ENCODE assay signal across 16 cellular contexts in genomic region chr19:4267901-4268815, GRCh38. TPM values are rescaled to one million over a fixed set of nuclear protein-coding genes. Genes with fewer than 3 reads are reported as not detected.
A peak's percentile ranks its signal among the peaks of the same experiment; 100 is the strongest.
DNase-seq lines count a peak whose midpoint lies in the region; ATAC-seq and TF ChIP-seq lines count a peak whose summit lies in the region.
"Had no signal": no experiment of that assay in that cellular context is flagged by ENCODE, and none has a peak within 500 bp of the region (broad histone marks: within the 10 kb centered on the region; RNA-seq: fewer than 3 reads in every experiment).

No MANE protein-coding gene starts in this region.

- no peak overlapping the region for H3K4me3 ChIP-seq in HCT116 (replicated peaks in 1 of 2; ENCODE audit: low read depth in 1 of 2, low read length in 2 of 2)
- H3K4me3 ChIP-seq in mucosa of rectum (ENCODE audit: low read length in 2 of 2): no peak overlapping the region
- H3K4me3 ChIP-seq: sigmoid colon, thoracic aorta had no signal

- peaks cover 87% of the 10 kb centered on the region for H3K36me3 Mint-ChIP-seq in dendritic cell treated with granulocyte-macrophage colony-stimulating factor and Interleukin-4, amounts not matched to agents 40 ng/mL and 50 ng/mL, for 4 days (ENCODE audit: low read depth)
- H3K36me3 Mint-ChIP-seq in activated CD4-positive, alpha-beta T cell treated with anti-CD3 and anti-CD28 coated beads for 36 hours (ENCODE audit: low read depth): peaks cover 46% of the 10 kb centered on the region

- BruUV-seq in HCT116 (replicated peaks; lab: Mats Ljungman, UMichigan): no TSS peak

- H3K4me2 ChIP-seq in HCT116 (ENCODE audit: low read length): no peak overlapping the region

- RAD21 ChIA-PET in HCT116 (lab: Charles Lee; ENCODE audit: low non-redundant PET in 1 of 2, low total read pairs in 2 of 2, uncharacterized antibody in 2 of 2, unreplicated experiment in 2 of 2): interaction anchor here (2.0 to 2.2 kb wide), 2 partner anchors 84 kb away, joined by 15 to 17 read pairs; no protein-coding TSS in a partner anchor

- POLR2A ChIA-PET in HCT116 (lab: Charles Lee): no interaction called here
- POLR2A ChIA-PET in activated CD4-positive, alpha-beta T cell treated with anti-CD3 and anti-CD28 coated beads for 36 hours (lab: Charles Lee): interaction anchor here (0.7 to 1.2 kb wide), 3 partner anchors 30 to 102 kb away, joined by 3 read pairs; partner anchors contain the start of gene STAP2

- intact Hi-C loops in HCT116 (cut with micrococcal nuclease): loop anchor here (1.0 to 10.0 kb wide), 3 partner anchors 84 to 257 kb away; partner anchors contain the start of gene SH3GL1
- intact Hi-C loops in dendritic cell treated with granulocyte-macrophage colony-stimulating factor and Interleukin-4, amounts not matched to agents 40 ng/mL and 50 ng/mL, for 4 days (cut with micrococcal nuclease): loop anchor here (1.0 kb wide), 1 partner anchor 84 kb away; no protein-coding TSS in a partner anchor
- intact Hi-C loops in activated CD4-positive, alpha-beta T cell treated with anti-CD3 and anti-CD28 coated beads for 36 hours (cut with DNase I, micrococcal nuclease): loop anchor here (1.0 to 5.0 kb wide), 5 partner anchors 34 to 257 kb away; partner anchors contain the start of genes FSD1 (in 1 of the 2), SH3GL1 (in 1 of the 2) and TMIGD2 (in 1 of the 2)

- H3K9ac ChIP-seq in HCT116 (ENCODE audit: low read length): no peak overlapping the region
- H3K9ac ChIP-seq in mucosa of rectum (ENCODE audit: low read depth in 1 of 2, low read length in 2 of 2): peak overlapping the region in 1 of 2 donors; percentile 32

- no peaks in the 10 kb centered on the region for H4K20me1 ChIP-seq in HCT116 (ENCODE audit: insufficient read depth)

- TF ChIP-seq POLR2A in HCT116 (IDR thresholded peaks at IDR 0.05; ENCODE audit: borderline replicate concordance, extremely low read depth, insufficient read depth, insufficient read length): no peak

- H3K4me1 Mint-ChIP-seq in dendritic cell treated with granulocyte-macrophage colony-stimulating factor and Interleukin-4, amounts not matched to agents 40 ng/mL and 50 ng/mL, for 4 days (ENCODE audit: low read depth): peaks cover 32% of the 10 kb centered on the region
- H3K4me1 Mint-ChIP-seq in activated CD4-positive, alpha-beta T cell treated with anti-CD3 and anti-CD28 coated beads for 36 hours: peaks cover 14% of the 10 kb centered on the region

- peak; percentile 1 for DNase-seq in AG08395 (ENCODE audit: low spot score)
- no peak for DNase-seq in HCT116 (ENCODE audit: low read depth, low spot score)
- no peak for DNase-seq in epidermal melanocyte (ENCODE audit: insufficient read length, low spot score)
- DNase-seq in NOMO-1 (lab: John Stamatoyannopoulos, UW; ENCODE audit: unreplicated experiment in 2 of 2): no peak
- no peak for DNase-seq in activated CD4-positive, alpha-beta T cell treated with anti-CD3 and anti-CD28 coated beads for 36 hours
- DNase-seq in putamen (ENCODE audit: low spot score): no peak
- DNase-seq: sigmoid colon had no signal

- H3K27me3 ChIP-seq in HCT116 (ENCODE audit: insufficient read depth, low read length): no peaks in the 10 kb centered on the region
- H3K27me3 ChIP-seq in mucosa of rectum (ENCODE audit: control insufficient read depth in 2 of 2, insufficient read depth in 2 of 2, low read length in 2 of 2): no peaks in the 10 kb centered on the region
- H3K27me3 ChIP-seq: sigmoid colon had no signal

- no peaks in the 10 kb centered on the region for H3K79me2 ChIP-seq in HCT116 (ENCODE audit: insufficient read depth, low read length)

- CTCF ChIA-PET in HCT116 (lab: Charles Lee): interaction anchor here (0.8 to 2.9 kb wide), 10 partner anchors 8 to 267 kb away, joined by 3 to 25 read pairs (median 7); partner anchors contain the start of genes CHAF1A, PLIN5 and YJU2
- CTCF ChIA-PET in activated CD4-positive, alpha-beta T cell treated with anti-CD3 and anti-CD28 coated beads for 36 hours (lab: Charles Lee): interaction anchor here (0.6 to 4.4 kb wide), 15 partner anchors 10 to 1041 kb away, joined by 3 to 52 read pairs (median 5); partner anchors contain the start of genes EBI3, MPND and TMIGD2

- no peaks in the 10 kb centered on the region for H3K9me2 ChIP-seq in HCT116 (ENCODE audit: insufficient read depth)

- no peak for TF ChIP-seq RAD21 in HCT116 (IDR thresholded peaks at IDR 0.05; ENCODE audit: low read depth)

- no peaks in the 10 kb centered on the region for H3K27me3 Mint-ChIP-seq in dendritic cell treated with granulocyte-macrophage colony-stimulating factor and Interleukin-4, amounts not matched to agents 40 ng/mL and 50 ng/mL, for 4 days
- H3K27me3 Mint-ChIP-seq in activated CD4-positive, alpha-beta T cell treated with anti-CD3 and anti-CD28 coated beads for 36 hours: no peaks in the 10 kb centered on the region
- H3K27me3 Mint-ChIP-seq: effector memory CD8-positive, alpha-beta T cell had no signal

- no peaks in the 10 kb centered on the region for H3K9me3 Mint-ChIP-seq in dendritic cell treated with granulocyte-macrophage colony-stimulating factor and Interleukin-4, amounts not matched to agents 40 ng/mL and 50 ng/mL, for 4 days
- no peaks in the 10 kb centered on the region for H3K9me3 Mint-ChIP-seq in activated CD4-positive, alpha-beta T cell treated with anti-CD3 and anti-CD28 coated beads for 36 hours (ENCODE audit: low read depth)
- H3K9me3 Mint-ChIP-seq: activated naive CD4-positive, alpha-beta T cell treated with anti-CD3 and anti-CD28 coated beads, Interleukin-2, amount 50 U/mL, for 72 hours; effector memory CD8-positive, alpha-beta T cell had no signal

- no peak overlapping the region for H2AFZ ChIP-seq in HCT116 (ENCODE audit: low read depth, low read length, poor library complexity, severe bottlenecking)

- peaks cover 2 to 14% of the 10 kb centered on the region in 2 experiments; a peak in 3 of 4 replicates for H3K36me3 ChIP-seq in HCT116 (ENCODE audit: control insufficient read depth in 1 of 2, insufficient read depth in 2 of 2, low read length in 2 of 2)
- H3K36me3 ChIP-seq in mucosa of rectum (ENCODE audit: control insufficient read depth in 2 of 2, insufficient read depth in 2 of 2, low read length in 2 of 2): peaks cover 15 to 33% of the 10 kb centered on the region in 2 donors

- H3K4me1 ChIP-seq in HCT116 (ENCODE audit: control insufficient read depth in 1 of 2, insufficient read depth in 2 of 2, low read length in 2 of 2) (peaks cover 0 to 7% of the 10 kb centered on the region in 2 experiments; a peak in 1 of 4 replicates), mucosa of rectum (ENCODE audit: control insufficient read depth in 2 of 2, insufficient read depth in 2 of 2, low read length in 2 of 2) (peaks cover 10 to 17% of the 10 kb centered on the region in 2 donors)
- H3K4me1 ChIP-seq: sigmoid colon had no signal

- no peak for ATAC-seq in HCT116
- no peak for ATAC-seq in activated CD4-positive, alpha-beta T cell treated with anti-CD3 and anti-CD28 coated beads for 36 hours

- H3K9me3 ChIP-seq in HCT116 (ENCODE audit: control insufficient read depth in 1 of 2, insufficient read depth in 1 of 2, low read depth in 1 of 2, low read length in 2 of 2) (no peaks in the 10 kb centered on the region), mucosa of rectum (ENCODE audit: control insufficient read depth in 2 of 2, low read length in 2 of 2) (no peaks in the 10 kb centered on the region)
- H3K9me3 ChIP-seq: sigmoid colon, thoracic aorta had no signal

- H3K27ac ChIP-seq in HCT116 (ENCODE audit: low read depth, low read length) (peak overlapping the region; percentile 18; the same call in 1 of the 2 replicates), mucosa of rectum (ENCODE audit: low read depth in 2 of 2, low read length in 2 of 2) (peak overlapping the region; percentile 60 to 76)
- H3K27ac ChIP-seq: sigmoid colon, thoracic aorta had no signal

- TF ChIP-seq CTCF in HCT116 (IDR thresholded peaks at IDR 0.05 in 2 of 3, conservative IDR thresholded peaks at IDR 0.05 in 1 of 3; ENCODE audit: borderline replicate concordance in 1 of 3, insufficient read depth in 1 of 3, low read depth in 2 of 3, low read length in 2 of 3): no peak

- peak overlapping the region; percentile 11 for H3K27ac Mint-ChIP-seq in dendritic cell treated with granulocyte-macrophage colony-stimulating factor and Interleukin-4, amounts not matched to agents 40 ng/mL and 50 ng/mL, for 4 days
- H3K27ac Mint-ChIP-seq in activated CD4-positive, alpha-beta T cell treated with anti-CD3 and anti-CD28 coated beads for 36 hours: no peak overlapping the region

- H3K4me3 Mint-ChIP-seq in dendritic cell treated with granulocyte-macrophage colony-stimulating factor and Interleukin-4, amounts not matched to agents 40 ng/mL and 50 ng/mL, for 4 days: no peak overlapping the region
- no peak overlapping the region for H3K4me3 Mint-ChIP-seq in activated CD4-positive, alpha-beta T cell treated with anti-CD3 and anti-CD28 coated beads for 36 hours
- H3K4me3 Mint-ChIP-seq: effector memory CD8-positive, alpha-beta T cell had no signal

TF ChIP-seq in HCT116, 20 proteins besides CTCF, POLR2A, EP300 and RAD21 (continues in another document):
- no peak for TF ChIP-seq POLR2AphosphoS5 (IDR thresholded peaks at IDR 0.05; ENCODE audit: low read depth, low read length)
- no peak for TF ChIP-seq CBX3 (IDR thresholded peaks at IDR 0.05; ENCODE audit: low read depth)

RNA-seq across cellular contexts. Expression of gene SHD, which starts 10.9 kb away (rescaled TPM):
- total RNA-seq in HCT116 (2021; ENCODE audit: unreplicated experiment): 2.0 TPM
- polyA plus RNA-seq in HCT116 (2012): 2.9 and 3.7 TPM in 2 replicates
- total RNA-seq in activated CD4-positive, alpha-beta T cell treated with anti-CD3 and anti-CD28 coated beads for 36 hours: not detected
- total RNA-seq: activated CD8-positive, alpha-beta memory T cell treated with anti-CD3 and anti-CD28 coated beads for 36 hours; activated naive CD4-positive, alpha-beta T cell treated with anti-CD3 and anti-CD28 coated beads, Interleukin-2, amount 50 U/mL, for 72 hours; fibroblast of lung; left ventricle myocardium superior; sigmoid colon; thoracic aorta had no signal
- polyA plus RNA-seq: fibroblast of lung had no signal

RNA-seq across cellular contexts. Expression of gene YJU2, which starts 21.3 kb away (rescaled TPM):
- 26.9 TPM for total RNA-seq in HCT116 (2021; ENCODE audit: unreplicated experiment)
- polyA plus RNA-seq in HCT116 (2012): 29.8 and 30.7 TPM in 2 replicates
- 10 to 100 TPM; 29.8 to 34.8 TPM for total RNA-seq in activated CD4-positive, alpha-beta T cell treated with anti-CD3 and anti-CD28 coated beads for 36 hours

RNA-seq across cellular contexts. Expression of gene TMIGD2, which starts 34.0 kb away (rescaled TPM):
- total RNA-seq in HCT116 (2021; ENCODE audit: unreplicated experiment): not detected
- not detected in 2 replicates for polyA plus RNA-seq in HCT116 (2012)
- total RNA-seq in activated CD4-positive, alpha-beta T cell treated with anti-CD3 and anti-CD28 coated beads for 36 hours: 10 to 100 TPM; 15.8 to 16.1 TPM
- total RNA-seq: fibroblast of lung, left ventricle myocardium superior, sigmoid colon had no signal
- polyA plus RNA-seq: fibroblast of lung had no signal

RNA-seq across cellular contexts. Expression of gene FSD1, which starts 36.2 kb away (rescaled TPM):
- total RNA-seq in HCT116 (2021; ENCODE audit: unreplicated experiment): 20.1 TPM
- 11.6 and 13.9 TPM in 2 replicates for polyA plus RNA-seq in HCT116 (2012)
- 10 to 100 TPM; 23.1 to 25.3 TPM for total RNA-seq in activated CD4-positive, alpha-beta T cell treated with anti-CD3 and anti-CD28 coated beads for 36 hours
- total RNA-seq: left ventricle myocardium superior, omental fat pad, thoracic aorta had no signal

RNA-seq across cellular contexts. Expression of gene EBI3, which starts 38.8 kb away (rescaled TPM):
- total RNA-seq in HCT116 (2021; ENCODE audit: unreplicated experiment): 1.2 TPM
- 0.07 and 0.74 TPM in 2 replicates for polyA plus RNA-seq in HCT116 (2012)
- 10 to 100 TPM; 14.5 to 16.8 TPM for total RNA-seq in activated CD4-positive, alpha-beta T cell treated with anti-CD3 and anti-CD28 coated beads for 36 hours
- total RNA-seq: fibroblast of lung had no signal

Comparison
In these comparisons a context has a peak if more than half of its experiments do, and no peak if none do; other contexts are left out.
1. RNA of gene TMIGD2, which starts 34.0 kb away (total RNA-seq): 15.8 to 16.1 TPM in activated CD4-positive, alpha-beta T cell treated with anti-CD3 and anti-CD28 coated beads for 36 hours; not detected in HCT116 (single experiment); every median in the first group is over 10 times any median in the second.